Comparison of ENCODE assay signal across 8 cellular contexts in genomic region chr4:8267077-8267476, GRCh38. TPM values are rescaled to one million over a fixed set of nuclear protein-coding genes. Genes with fewer than 3 reads are reported as not detected.
DNase-seq lines count a peak whose midpoint lies in the region; ATAC-seq and TF ChIP-seq lines count a peak whose summit lies in the region.

No MANE protein-coding gene starts in this region.

- peaks cover 23% of the 10 kb centered on the region for H3K27me3 ChIP-seq in mucosa of stomach (ENCODE audit: control insufficient read depth, insufficient read depth, low read length)

- CTCF ChIA-PET in HEK293T (lab: Yijun Ruan, JAX) = interaction anchor here (0.7 to 2.0 kb wide), 10 partner anchors 9 to 144 kb away, joined by 3 to 11 read pairs (median 4); no protein-coding TSS in a partner anchor

- DNase-seq in EH (ENCODE audit: low read depth) (peak; percentile 61), HEK293T (ENCODE audit: extremely low spot score) (peak; percentile 73), RKO (ENCODE audit: low spot score) (peak; percentile 34), dermis microvascular lymphatic vessel endothelial cell (ENCODE audit: low read depth in 2 of 2) (peak; percentile 23 to 76), NCI-H748 treated with DMSO at 0.1 percent for 48 hours (lab: John Stamatoyannopoulos, UW) (no peak)
- no peak for DNase-seq in stimulated activated naive CD4-positive, alpha-beta T cell (lab: John Stamatoyannopoulos, UW)

- peak overlapping the region; percentile 4 for H3K9ac ChIP-seq in mucosa of stomach (ENCODE audit: low read length)

- ATAC-seq in HG03108 (IDR thresholded peaks at IDR 0.05; ENCODE audit: unreplicated experiment) = no peak

- no peak overlapping the region for H3K4me3 ChIP-seq in mucosa of stomach (ENCODE audit: low read length)

- H3K36me3 ChIP-seq in mucosa of stomach (ENCODE audit: control insufficient read depth, insufficient read depth, low read length) = no peaks in the 10 kb centered on the region

- H3K4me1 ChIP-seq in mucosa of stomach (ENCODE audit: control insufficient read depth, insufficient read depth, low read length) = peaks cover 53% of the 10 kb centered on the region

- POLR2A ChIA-PET in HEK293T (lab: Yijun Ruan, JAX) = interaction anchor here (1.1 kb wide), 1 partner anchor 17 kb away, joined by 4 read pairs; no protein-coding TSS in a partner anchor

- H3K9me3 ChIP-seq in mucosa of stomach (ENCODE audit: control insufficient read depth, low read length) = no peaks in the 10 kb centered on the region

TF ChIP-seq in HEK293T, 16 proteins besides CTCF, POLR2A, EP300 and RAD21:
- TF ChIP-seq SUZ12 (IDR thresholded peaks at IDR 0.05) (no peak), CTBP1 (IDR thresholded peaks at IDR 0.05; ENCODE audit: borderline replicate concordance) (no peak), SP1 (IDR thresholded peaks at IDR 0.05) (no peak), FOXK2 (IDR thresholded peaks at IDR 0.05) (no peak), LEF1 (IDR thresholded peaks at IDR 0.05; ENCODE audit: borderline replicate concordance) (no peak), TARDBP (IDR thresholded peaks at IDR 0.05) (no peak), PKNOX1 (IDR thresholded peaks at IDR 0.05) (no peak), FOXM1 (IDR thresholded peaks at IDR 0.05; ENCODE audit: borderline replicate concordance) (no peak), FOXA1 (IDR thresholded peaks at IDR 0.05) (no peak), HDGF (IDR thresholded peaks at IDR 0.05; ENCODE audit: borderline replicate concordance) (no peak), ZNF384 (IDR thresholded peaks at IDR 0.05) (no peak), ELF4 (IDR thresholded peaks at IDR 0.05) (no peak), ARNT (IDR thresholded peaks at IDR 0.05) (no peak)
TF ChIP-seq in HEK293T: peak in this region for 0.

RNA-seq across cellular contexts. Expression of gene HTRA3, which starts 2.5 kb away (rescaled TPM):
- total RNA-seq in dermis microvascular lymphatic vessel endothelial cell = 1.4 and 7.5 TPM in 2 replicates

Comparison
In these comparisons a context has a peak if more than half of its experiments do, and no peak if none do; other contexts are left out.
1. DNase-seq: peak in EH (single experiment), HEK293T (single experiment), RKO (single experiment) and dermis microvascular lymphatic vessel endothelial cell (2 of 2); none in NCI-H748 treated with DMSO at 0.1 percent for 48 hours (single experiment) and stimulated activated naive CD4-positive, alpha-beta T cell (0 of 6).